In the genomic region with DNA sequence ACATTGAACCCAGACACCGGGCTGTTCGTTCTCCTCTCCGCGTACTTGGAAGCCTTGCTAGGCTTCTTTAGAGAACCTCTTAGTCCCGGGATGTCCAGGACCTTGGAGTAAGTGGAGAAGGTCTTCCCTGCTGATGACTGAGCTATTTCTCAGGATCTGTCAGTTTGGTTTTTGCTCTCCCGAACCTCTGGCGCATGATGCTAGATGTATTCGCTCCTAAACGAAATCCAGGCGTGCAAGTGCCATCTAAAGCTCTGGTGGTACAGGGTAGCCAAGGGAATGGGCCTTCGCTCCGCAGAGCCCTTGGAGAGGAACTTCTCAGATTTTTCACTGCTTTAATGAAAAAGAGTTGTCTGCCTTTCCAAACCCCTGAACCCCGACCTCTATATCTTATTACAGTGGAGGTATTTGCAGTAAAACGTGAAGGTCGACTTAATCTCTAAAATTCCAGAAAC, we compare ENCODE assay signal across 8 cellular contexts. TPM values are rescaled to one million over a fixed set of nuclear protein-coding genes. Genes with fewer than 3 reads are reported as not detected.
DNase-seq lines count a peak whose midpoint lies in the region; ATAC-seq and TF ChIP-seq lines count a peak whose summit lies in the region.

No MANE protein-coding gene starts in this region.

- no peaks in the 10 kb centered on the region for H3K9me3 ChIP-seq in SJSA1 (replicated peaks)
- H3K9me3 ChIP-seq in esophagus (ENCODE audit: control insufficient read depth in 2 of 2, insufficient read depth in 1 of 2, low read depth in 1 of 2, low read length in 1 of 2) = no peaks in the 10 kb centered on the region
- no peaks in the 10 kb centered on the region for H3K9me3 ChIP-seq in neutrophil

- no peak for ATAC-seq in GM21619 (IDR thresholded peaks at IDR 0.05; ENCODE audit: unreplicated experiment)

- DNase-seq in DMS 273 (lab: John Stamatoyannopoulos, UW; ENCODE audit: unreplicated experiment) (peak; percentile 70), DMS 273 treated with DMSO at 0.1 percent for 48 hours (lab: John Stamatoyannopoulos, UW) (no peak), SJSA1 (ENCODE audit: low read depth in 1 of 2, low spot score in 2 of 2) (no peak), T1000 (lab: John Stamatoyannopoulos, UW) (no peak), NCI-H2171 (lab: John Stamatoyannopoulos, UW) (no peak)

- TF ChIP-seq CTCF in neutrophil (IDR thresholded peaks at IDR 0.05) = no peak

- H3K27me3 ChIP-seq in SJSA1 (replicated peaks) = no peaks in the 10 kb centered on the region
- no peaks in the 10 kb centered on the region for H3K27me3 ChIP-seq in esophagus (ENCODE audit: control insufficient read depth in 1 of 2, insufficient read depth in 2 of 2, low read length in 2 of 2)
- no peaks in the 10 kb centered on the region for H3K27me3 ChIP-seq in neutrophil

- peak overlapping the region; percentile 62 for H3K4me3 ChIP-seq in SJSA1
- H3K4me3 ChIP-seq in esophagus (ENCODE audit: low read depth in 1 of 2, low read length in 2 of 2) = peak overlapping the region; percentile 86 to 88
- H3K4me3 ChIP-seq in neutrophil (ENCODE audit: low read depth in 1 of 2, low read length in 1 of 2) = peak overlapping the region; percentile 83 to 97

- H3K4me1 ChIP-seq in SJSA1 (replicated peaks) (peaks cover 5% of the 10 kb centered on the region), esophagus (ENCODE audit: control insufficient read depth in 2 of 2, insufficient read depth in 2 of 2, low read length in 1 of 2) (no peaks in the 10 kb centered on the region), neutrophil (ENCODE audit: control insufficient read depth in 1 of 2, insufficient read depth in 1 of 2, low read depth in 1 of 2, low read length in 1 of 2) (peaks cover 51 to 66% of the 10 kb centered on the region in 2 experiments)

- H3K36me3 ChIP-seq in SJSA1 (peaks cover 21% of the 10 kb centered on the region), esophagus (ENCODE audit: control insufficient read depth in 2 of 2, insufficient read depth in 2 of 2, low read length in 1 of 2) (no peaks in the 10 kb centered on the region), neutrophil (peaks cover 8% of the 10 kb centered on the region)

- 1% methylated on average over 15 of the region's 15 CpGs for WGBS in esophagus, 2 donors

- H3K27ac ChIP-seq in SJSA1 (peak overlapping the region; percentile 58), esophagus (ENCODE audit: low read depth in 2 of 2, low read length in 1 of 2) (peak overlapping the region; percentile 96 to 98), neutrophil (peak overlapping the region; percentile 93)

RNA-seq across cellular contexts. Expression of a gene that starts 0.5 kb away (rescaled TPM):
- total RNA-seq in SJSA1 (2014; rRNA removed; shearing (Covaris generic)) = 203 and 228 TPM in 2 replicates
- 10 to 100 TPM; 90.8 to 98.0 TPM for polyA plus RNA-seq in esophagus

RNA-seq across cellular contexts. Expression of a gene that starts 0.8 kb away (rescaled TPM):
- total RNA-seq in SJSA1 (2014; rRNA removed; shearing (Covaris generic)) = 40.5 and 45.3 TPM in 2 replicates
- polyA plus RNA-seq in esophagus = 10 to 100 TPM; 30.9 to 32.2 TPM
